3 cellular contexts compared by ENCODE assay signal in the genomic region with DNA sequence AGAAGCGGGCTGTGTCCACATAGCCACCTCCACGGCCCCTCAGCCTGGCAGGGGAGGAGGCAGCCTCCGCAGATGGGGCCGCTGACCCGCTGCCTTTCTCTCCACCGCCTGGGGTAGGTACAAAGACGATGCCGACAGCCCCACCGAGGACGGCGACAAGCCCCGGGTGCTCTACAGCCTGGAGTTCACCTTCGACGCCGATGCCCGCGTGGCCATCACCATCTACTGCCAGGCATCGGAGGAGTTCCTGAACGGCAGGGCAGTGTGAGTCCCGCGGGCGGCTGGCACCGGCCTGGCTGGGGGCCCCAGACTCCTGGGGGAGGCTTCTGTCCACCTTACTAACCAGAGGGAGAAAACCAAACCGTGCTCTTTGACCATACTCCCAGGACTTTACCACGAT.
TF ChIP-seq lines count a peak whose summit lies in the region.

No MANE protein-coding gene starts in this region.

TF ChIP-seq in A549, 52 proteins besides CTCF, POLR2A, EP300 and RAD21:
- TF ChIP-seq JUN (IDR thresholded peaks at IDR 0.05) = no peak
- no peak for TF ChIP-seq CEBPB (IDR thresholded peaks at IDR 0.05)
- no peak for TF ChIP-seq HOXA7 (CRISPR knock-in tag; IDR thresholded peaks at IDR 0.05)
- no peak for TF ChIP-seq TP53 (CRISPR knock-in tag; IDR thresholded peaks at IDR 0.05)
- no peak for TF ChIP-seq HOXB13 (CRISPR knock-in tag; IDR thresholded peaks at IDR 0.05; ENCODE audit: low read depth)
- no peak for TF ChIP-seq ZSCAN20 (CRISPR knock-in tag; IDR thresholded peaks at IDR 0.05)
- TF ChIP-seq EHMT2 (IDR thresholded peaks at IDR 0.05; ENCODE audit: low read depth) = no peak
- TF ChIP-seq ZFP36 (IDR thresholded peaks at IDR 0.05; ENCODE audit: borderline replicate concordance, partially characterized antibody) = no peak
- no peak for TF ChIP-seq ESRRA (IDR thresholded peaks at IDR 0.05; ENCODE audit: borderline replicate concordance, low read length)
- TF ChIP-seq HEYL (CRISPR knock-in tag; IDR thresholded peaks at IDR 0.05) = no peak

TF ChIP-seq in K562, 482 proteins besides CTCF, POLR2A, EP300 and RAD21:
- TF ChIP-seq, protein P1, sequence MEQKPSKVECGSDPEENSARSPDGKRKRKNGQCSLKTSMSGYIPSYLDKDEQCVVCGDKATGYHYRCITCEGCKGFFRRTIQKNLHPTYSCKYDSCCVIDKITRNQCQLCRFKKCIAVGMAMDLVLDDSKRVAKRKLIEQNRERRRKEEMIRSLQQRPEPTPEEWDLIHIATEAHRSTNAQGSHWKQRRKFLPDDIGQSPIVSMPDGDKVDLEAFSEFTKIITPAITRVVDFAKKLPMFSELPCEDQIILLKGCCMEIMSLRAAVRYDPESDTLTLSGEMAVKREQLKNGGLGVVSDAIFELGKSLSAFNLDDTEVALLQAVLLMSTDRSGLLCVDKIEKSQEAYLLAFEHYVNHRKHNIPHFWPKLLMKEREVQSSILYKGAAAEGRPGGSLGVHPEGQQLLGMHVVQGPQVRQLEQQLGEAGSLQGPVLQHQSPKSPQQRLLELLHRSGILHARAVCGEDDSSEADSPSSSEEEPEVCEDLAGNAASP (IDR thresholded peaks at IDR 0.05) = no peak
- TF ChIP-seq GABPB1 (CRISPR knock-in tag; IDR thresholded peaks at IDR 0.05) (no peak), POLR2G (IDR thresholded peaks at IDR 0.05; ENCODE audit: low read depth, low read length) (0 out of 2 replicates have a peak, but pooled peaks have one; percentile 8), XRCC5 (IDR thresholded peaks at IDR 0.05; ENCODE audit: low read depth, low read length) (no peak), MYBL2 (IDR thresholded peaks at IDR 0.05; ENCODE audit: low read depth) (no peak), MYBL2 (CRISPR knock-in tag; IDR thresholded peaks at IDR 0.05; ENCODE audit: borderline replicate concordance) (no peak), CHD1 (IDR thresholded peaks at IDR 0.05; ENCODE audit: low read length) (no peak), ZNF561 (CRISPR knock-in tag; conservative IDR thresholded peaks at IDR 0.05) (no peak)

TF ChIP-seq in HepG2, 621 proteins besides CTCF, POLR2A, EP300 and RAD21:
- TF ChIP-seq HNRNPL (IDR thresholded peaks at IDR 0.05; ENCODE audit: low read depth, low read length) (0 out of 2 replicates have a peak, but pooled peaks have one; percentile 30), ETS1 (CRISPR knock-in tag; IDR thresholded peaks at IDR 0.05) (no peak), AGO2 (optimal IDR thresholded peaks at IDR 0.05; ENCODE audit: low read depth, low read length) (peak; percentile 31), ZZZ3 (CRISPR knock-in tag; IDR thresholded peaks at IDR 0.05; ENCODE audit: borderline replicate concordance) (no peak), ZBTB38 (CRISPR knock-in tag; IDR thresholded peaks at IDR 0.05) (peak; percentile 90), YY1 (IDR thresholded peaks at IDR 0.05; ENCODE audit: insufficient read depth, insufficient replicate concordance, low read depth, low read length) (no peak), ZMAT3 (CRISPR knock-in tag; conservative IDR thresholded peaks at IDR 0.05) (no peak), CEBPB (IDR thresholded peaks at IDR 0.05; ENCODE audit: borderline replicate concordance, low read depth, low read length) (no peak), ZNF564 (CRISPR knock-in tag; IDR thresholded peaks at IDR 0.05) (no peak)
- TF ChIP-seq, protein P2, sequence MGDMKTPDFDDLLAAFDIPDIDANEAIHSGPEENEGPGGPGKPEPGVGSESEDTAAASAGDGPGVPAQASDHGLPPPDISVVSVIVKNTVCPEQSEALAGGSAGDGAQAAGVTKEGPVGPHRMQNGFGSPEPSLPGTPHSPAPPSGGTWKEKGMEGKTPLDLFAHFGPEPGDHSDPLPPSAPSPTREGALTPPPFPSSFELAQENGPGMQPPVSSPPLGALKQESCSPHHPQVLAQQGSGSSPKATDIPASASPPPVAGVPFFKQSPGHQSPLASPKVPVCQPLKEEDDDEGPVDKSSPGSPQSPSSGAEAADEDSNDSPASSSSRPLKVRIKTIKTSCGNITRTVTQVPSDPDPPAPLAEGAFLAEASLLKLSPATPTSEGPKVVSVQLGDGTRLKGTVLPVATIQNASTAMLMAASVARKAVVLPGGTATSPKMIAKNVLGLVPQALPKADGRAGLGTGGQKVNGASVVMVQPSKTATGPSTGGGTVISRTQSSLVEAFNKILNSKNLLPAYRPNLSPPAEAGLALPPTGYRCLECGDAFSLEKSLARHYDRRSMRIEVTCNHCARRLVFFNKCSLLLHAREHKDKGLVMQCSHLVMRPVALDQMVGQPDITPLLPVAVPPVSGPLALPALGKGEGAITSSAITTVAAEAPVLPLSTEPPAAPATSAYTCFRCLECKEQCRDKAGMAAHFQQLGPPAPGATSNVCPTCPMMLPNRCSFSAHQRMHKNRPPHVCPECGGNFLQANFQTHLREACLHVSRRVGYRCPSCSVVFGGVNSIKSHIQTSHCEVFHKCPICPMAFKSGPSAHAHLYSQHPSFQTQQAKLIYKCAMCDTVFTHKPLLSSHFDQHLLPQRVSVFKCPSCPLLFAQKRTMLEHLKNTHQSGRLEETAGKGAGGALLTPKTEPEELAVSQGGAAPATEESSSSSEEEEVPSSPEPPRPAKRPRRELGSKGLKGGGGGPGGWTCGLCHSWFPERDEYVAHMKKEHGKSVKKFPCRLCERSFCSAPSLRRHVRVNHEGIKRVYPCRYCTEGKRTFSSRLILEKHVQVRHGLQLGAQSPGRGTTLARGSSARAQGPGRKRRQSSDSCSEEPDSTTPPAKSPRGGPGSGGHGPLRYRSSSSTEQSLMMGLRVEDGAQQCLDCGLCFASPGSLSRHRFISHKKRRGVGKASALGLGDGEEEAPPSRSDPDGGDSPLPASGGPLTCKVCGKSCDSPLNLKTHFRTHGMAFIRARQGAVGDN (CRISPR knock-in tag; IDR thresholded peaks at IDR 0.05) = 0 out of 2 replicates have a peak, but pooled peaks have one; percentile 23
- TF ChIP-seq, protein P3, sequence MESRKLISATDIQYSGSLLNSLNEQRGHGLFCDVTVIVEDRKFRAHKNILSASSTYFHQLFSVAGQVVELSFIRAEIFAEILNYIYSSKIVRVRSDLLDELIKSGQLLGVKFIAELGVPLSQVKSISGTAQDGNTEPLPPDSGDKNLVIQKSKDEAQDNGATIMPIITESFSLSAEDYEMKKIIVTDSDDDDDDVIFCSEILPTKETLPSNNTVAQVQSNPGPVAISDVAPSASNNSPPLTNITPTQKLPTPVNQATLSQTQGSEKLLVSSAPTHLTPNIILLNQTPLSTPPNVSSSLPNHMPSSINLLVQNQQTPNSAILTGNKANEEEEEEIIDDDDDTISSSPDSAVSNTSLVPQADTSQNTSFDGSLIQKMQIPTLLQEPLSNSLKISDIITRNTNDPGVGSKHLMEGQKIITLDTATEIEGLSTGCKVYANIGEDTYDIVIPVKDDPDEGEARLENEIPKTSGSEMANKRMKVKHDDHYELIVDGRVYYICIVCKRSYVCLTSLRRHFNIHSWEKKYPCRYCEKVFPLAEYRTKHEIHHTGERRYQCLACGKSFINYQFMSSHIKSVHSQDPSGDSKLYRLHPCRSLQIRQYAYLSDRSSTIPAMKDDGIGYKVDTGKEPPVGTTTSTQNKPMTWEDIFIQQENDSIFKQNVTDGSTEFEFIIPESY (CRISPR knock-in tag; IDR thresholded peaks at IDR 0.05) = 0 out of 2 replicates have a peak, but pooled peaks have one; percentile 6
- TF ChIP-seq, protein P4, sequence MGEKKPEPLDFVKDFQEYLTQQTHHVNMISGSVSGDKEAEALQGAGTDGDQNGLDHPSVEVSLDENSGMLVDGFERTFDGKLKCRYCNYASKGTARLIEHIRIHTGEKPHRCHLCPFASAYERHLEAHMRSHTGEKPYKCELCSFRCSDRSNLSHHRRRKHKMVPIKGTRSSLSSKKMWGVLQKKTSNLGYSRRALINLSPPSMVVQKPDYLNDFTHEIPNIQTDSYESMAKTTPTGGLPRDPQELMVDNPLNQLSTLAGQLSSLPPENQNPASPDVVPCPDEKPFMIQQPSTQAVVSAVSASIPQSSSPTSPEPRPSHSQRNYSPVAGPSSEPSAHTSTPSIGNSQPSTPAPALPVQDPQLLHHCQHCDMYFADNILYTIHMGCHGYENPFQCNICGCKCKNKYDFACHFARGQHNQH (CRISPR knock-in tag; IDR thresholded peaks at IDR 0.05) = no peak
